8 cellular contexts compared by ENCODE assay signal in genomic region chr10:89251417-89252224, GRCh38. TPM values are rescaled to one million over a fixed set of nuclear protein-coding genes. Genes with fewer than 3 reads are reported as not detected.
DNase-seq lines count a peak whose midpoint lies in the region; FAIRE-seq and TF ChIP-seq lines count a peak whose summit lies in the region.

Gene LIPA, minus strand, starts transcription at chr10:89251775. Its CDS starts 4,127 bp downstream, at chr10:89247648.

- peak; percentile 60 for FAIRE-seq in frontal cortex (lab: Jason Lieb, UNC)

- no peaks in the 10 kb centered on the region for H3K36me3 ChIP-seq in neutrophil

- TF ChIP-seq CTCF in HFF-Myc (IDR thresholded peaks at IDR 0.05; ENCODE audit: low read depth, low read length, missing control alignments) (no peak), neutrophil (IDR thresholded peaks at IDR 0.05) (no peak)

- intact Hi-C loops in activated naive CD4-positive, alpha-beta T cell treated with anti-CD3 and anti-CD28 coated beads for 36 hours (cut with micrococcal nuclease), result loop anchor here (1.0 to 2.0 kb wide), 6 partner anchors 35 to 450 kb away; partner anchors contain the start of genes FAS, IFIT5, KIF20B and PANK1

- H3K27ac ChIP-seq in neutrophil, result no peak within 1 kb of the TSS
- peak within 1 kb of the TSS; percentile 96 for H3K27ac ChIP-seq in substantia nigra (ENCODE audit: low read depth, low read length, poor library complexity, severe bottlenecking)

- H3K4me3 Mint-ChIP-seq in activated naive CD4-positive, alpha-beta T cell treated with anti-CD3 and anti-CD28 coated beads for 36 hours, result peak within 1 kb of the TSS; percentile 84

- H3K4me1 Mint-ChIP-seq in activated naive CD4-positive, alpha-beta T cell treated with anti-CD3 and anti-CD28 coated beads for 36 hours (ENCODE audit: low read depth), result peaks cover 38% of the 10 kb centered on the region

- CTCF ChIA-PET in activated naive CD4-positive, alpha-beta T cell treated with anti-CD3 and anti-CD28 coated beads for 36 hours (lab: Charles Lee), result interaction anchor here (0.7 to 3.3 kb wide), 8 partner anchors 34 to 318 kb away, joined by 3 to 14 read pairs (median 3); partner anchors contain the start of gene IFIT2

- DNase-seq in GM03348 (ENCODE audit: low spot score) (peak; percentile 98), HFF-Myc (ENCODE audit: extremely low read depth, low read depth) (peak; percentile 89), NAMALWA (ENCODE audit: low spot score) (peak; percentile 99), SK-N-DZ (ENCODE audit: low spot score) (peak; percentile 99), frontal cortex (ENCODE audit: low spot score in 2 of 2) (peak; percentile 86), substantia nigra (lab: John Stamatoyannopoulos, UW) (peak; percentile 79 to 98 (median 95))
- DNase-seq in activated naive CD4-positive, alpha-beta T cell treated with anti-CD3 and anti-CD28 coated beads for 36 hours, result peak; percentile 95

- H3K27me3 ChIP-seq in neutrophil, result peaks cover 22% of the 10 kb centered on the region

- H3K4me3 ChIP-seq in HFF-Myc (replicated peaks; ENCODE audit: low read depth, low read length) (peak within 1 kb of the TSS; percentile 77), neutrophil (ENCODE audit: low read depth in 1 of 2, low read length in 1 of 2) (peak within 1 kb of the TSS; percentile 62 to 74)

- peaks cover 18 to 23% of the 10 kb centered on the region in 2 experiments for H3K4me1 ChIP-seq in neutrophil (ENCODE audit: control insufficient read depth in 1 of 2, insufficient read depth in 1 of 2, low read depth in 1 of 2, low read length in 1 of 2)

- peaks cover 20% of the 10 kb centered on the region for H3K9me3 Mint-ChIP-seq in activated naive CD4-positive, alpha-beta T cell treated with anti-CD3 and anti-CD28 coated beads for 36 hours

- H3K27me3 Mint-ChIP-seq in activated naive CD4-positive, alpha-beta T cell treated with anti-CD3 and anti-CD28 coated beads for 36 hours (ENCODE audit: low read depth), result no peaks in the 10 kb centered on the region

- peaks cover 11% of the 10 kb centered on the region for H3K36me3 Mint-ChIP-seq in activated naive CD4-positive, alpha-beta T cell treated with anti-CD3 and anti-CD28 coated beads for 36 hours (ENCODE audit: low read depth)

- no peak within 1 kb of the TSS for H3K27ac Mint-ChIP-seq in activated naive CD4-positive, alpha-beta T cell treated with anti-CD3 and anti-CD28 coated beads for 36 hours

- H3K9me3 ChIP-seq in neutrophil, result no peaks in the 10 kb centered on the region

RNA-seq across cellular contexts. Expression of gene LIPA, which starts in this region (rescaled TPM):
- 31.8 and 42.3 TPM in 2 replicates for polyA plus RNA-seq in SK-N-DZ (2014; cell fraction: cytosol; rRNA removed)
- polyA plus RNA-seq in SK-N-DZ (2014; cell fraction: nucleus; rRNA removed), result 18.0 and 21.5 TPM in 2 replicates
- total RNA-seq in activated naive CD4-positive, alpha-beta T cell treated with anti-CD3 and anti-CD28 coated beads for 36 hours, result 10 to 100 TPM; 16.1 to 17.2 TPM
- 38.7 TPM for total RNA-seq in frontal cortex
